7 cellular contexts compared by ENCODE assay signal in genomic region chr19:19406878-19407639, GRCh38. TPM values are rescaled to one million over a fixed set of nuclear protein-coding genes. Genes with fewer than 3 reads are reported as not detected.
A peak's percentile ranks its signal among the peaks of the same experiment; 100 is the strongest.
DNase-seq lines count a peak whose midpoint lies in the region; ATAC-seq, FAIRE-seq and TF ChIP-seq lines count a peak whose summit lies in the region.

No MANE protein-coding gene starts in this region.

- no peaks in the 10 kb centered on the region for H3K9me3 ChIP-seq in KOPT-K1 (ENCODE audit: insufficient read depth, low read length, poor library complexity, severe bottlenecking)
- no peaks in the 10 kb centered on the region for H3K9me3 ChIP-seq in mucosa of stomach (ENCODE audit: control insufficient read depth, low read length)
- H3K9me3 ChIP-seq in thoracic aorta = no peaks in the 10 kb centered on the region

- peak; percentile 52 for ATAC-seq in activated CD4-positive, alpha-beta T cell treated with anti-CD3 and anti-CD28 coated beads for 36 hours
- ATAC-seq in thoracic aorta (ENCODE audit: insufficient number of reproducible peaks, low FRiP score, low read depth) = no peak

- no peak for TF ChIP-seq CTCF in thoracic aorta (IDR thresholded peaks at IDR 0.05)

- FAIRE-seq in GM12892 (lab: Jason Lieb, UNC) = peak; percentile 72

- H3K4me3 ChIP-seq in mucosa of stomach (ENCODE audit: low read length) (peak overlapping the region; percentile 61), thoracic aorta (peak overlapping the region; percentile 87)

- H3K27me3 Mint-ChIP-seq in activated CD4-positive, alpha-beta T cell treated with anti-CD3 and anti-CD28 coated beads for 36 hours = no peaks in the 10 kb centered on the region

- intact Hi-C loops in activated CD4-positive, alpha-beta T cell treated with anti-CD3 and anti-CD28 coated beads for 36 hours (cut with DNase I, micrococcal nuclease) = loop anchor here (1.0 to 5.0 kb wide), 5 partner anchors 38 to 770 kb away; partner anchors contain the start of genes ATP13A1 (in 1 of the 2) and KLHL26 (in 1 of the 2)

- POLR2A ChIA-PET in activated CD4-positive, alpha-beta T cell treated with anti-CD3 and anti-CD28 coated beads for 36 hours (lab: Charles Lee) = interaction anchor here (0.6 to 1.1 kb wide), 3 partner anchors 21 to 1716 kb away, joined by 3 to 6 read pairs (median 5); partner anchors contain the start of genes COPE and DDX49

- CTCF ChIA-PET in activated CD4-positive, alpha-beta T cell treated with anti-CD3 and anti-CD28 coated beads for 36 hours (lab: Charles Lee) = interaction anchor here (0.5 to 1.7 kb wide), 10 partner anchors 10 to 906 kb away, joined by 3 to 7 read pairs (median 4); no protein-coding TSS in a partner anchor

- H3K27ac ChIP-seq in KOPT-K1 (ENCODE audit: low read depth, low read length, poor library complexity, severe bottlenecking) (peak overlapping the region; percentile 81), thoracic aorta (peak overlapping the region; percentile 57 to 70)

- peak overlapping the region; percentile 91 for H3K4me3 Mint-ChIP-seq in activated CD4-positive, alpha-beta T cell treated with anti-CD3 and anti-CD28 coated beads for 36 hours

- no peaks in the 10 kb centered on the region for H3K27me3 ChIP-seq in mucosa of stomach (ENCODE audit: control insufficient read depth, insufficient read depth, low read length)
- H3K27me3 ChIP-seq in thoracic aorta (replicated peaks; ENCODE audit: insufficient read depth) = no peaks in the 10 kb centered on the region

- H3K36me3 ChIP-seq in KOPT-K1 (ENCODE audit: insufficient read depth, low read length) (peaks cover 26% of the 10 kb centered on the region; the same call in 1 of the 2 replicates), mucosa of stomach (ENCODE audit: control insufficient read depth, insufficient read depth, low read length) (no peaks in the 10 kb centered on the region), thoracic aorta (no peaks in the 10 kb centered on the region)

- H3K9ac ChIP-seq in mucosa of stomach (ENCODE audit: low read length) = peak overlapping the region; percentile 65

- H3K4me1 ChIP-seq in mucosa of stomach (ENCODE audit: control insufficient read depth, insufficient read depth, low read length) (peaks cover 60% of the 10 kb centered on the region), thoracic aorta (ENCODE audit: control insufficient read depth in 1 of 2, low read depth in 2 of 2) (peaks cover 29 to 71% of the 10 kb centered on the region in 2 donors)

- H3K36me3 Mint-ChIP-seq in activated CD4-positive, alpha-beta T cell treated with anti-CD3 and anti-CD28 coated beads for 36 hours (ENCODE audit: low read depth) = peaks cover 11% of the 10 kb centered on the region

- H3K9me3 Mint-ChIP-seq in activated CD4-positive, alpha-beta T cell treated with anti-CD3 and anti-CD28 coated beads for 36 hours (ENCODE audit: low read depth) = no peaks in the 10 kb centered on the region

- no peak for TF ChIP-seq POLR2A in GM12892 (IDR thresholded peaks at IDR 0.05; ENCODE audit: low read depth, low read length)

- H3K27ac Mint-ChIP-seq in activated CD4-positive, alpha-beta T cell treated with anti-CD3 and anti-CD28 coated beads for 36 hours = peak overlapping the region; percentile 95

- DNase-seq in GM12892 (ENCODE audit: insufficient read length) (no peak), thoracic aorta (ENCODE audit: low spot score) (no peak), NCI-H146 treated with DMSO at 0.1 percent for 48 hours (lab: John Stamatoyannopoulos, UW; ENCODE audit: unreplicated experiment) (no peak)
- peak; percentile 72 for DNase-seq in activated CD4-positive, alpha-beta T cell treated with anti-CD3 and anti-CD28 coated beads for 36 hours
- peak; percentile 13 for DNase-seq in effector CD8-positive, alpha-beta T cell (lab: John Stamatoyannopoulos, UW)

- H3K4me1 Mint-ChIP-seq in activated CD4-positive, alpha-beta T cell treated with anti-CD3 and anti-CD28 coated beads for 36 hours = peaks cover 77% of the 10 kb centered on the region

RNA-seq across cellular contexts. Expression of gene GATAD2A, which starts 1.6 kb away (rescaled TPM):
- 20.5 TPM for polyA plus RNA-seq in GM12892 (2012; ENCODE audit: missing spikeins)
- 100 to 1,000 TPM; 123 to 139 TPM for total RNA-seq in activated CD4-positive, alpha-beta T cell treated with anti-CD3 and anti-CD28 coated beads for 36 hours
- 10 to 100 TPM; 55.9 to 79.1 TPM for total RNA-seq in thoracic aorta

Comparison
In these comparisons a context has a peak if more than half of its experiments do, and no peak if none do; other contexts are left out.
1. DNase-seq: peak in activated CD4-positive, alpha-beta T cell treated with anti-CD3 and anti-CD28 coated beads for 36 hours (single experiment) and effector CD8-positive, alpha-beta T cell (single experiment); none in GM12892 (single experiment), thoracic aorta (single experiment) and NCI-H146 treated with DMSO at 0.1 percent for 48 hours (single experiment).